In the genomic region with DNA sequence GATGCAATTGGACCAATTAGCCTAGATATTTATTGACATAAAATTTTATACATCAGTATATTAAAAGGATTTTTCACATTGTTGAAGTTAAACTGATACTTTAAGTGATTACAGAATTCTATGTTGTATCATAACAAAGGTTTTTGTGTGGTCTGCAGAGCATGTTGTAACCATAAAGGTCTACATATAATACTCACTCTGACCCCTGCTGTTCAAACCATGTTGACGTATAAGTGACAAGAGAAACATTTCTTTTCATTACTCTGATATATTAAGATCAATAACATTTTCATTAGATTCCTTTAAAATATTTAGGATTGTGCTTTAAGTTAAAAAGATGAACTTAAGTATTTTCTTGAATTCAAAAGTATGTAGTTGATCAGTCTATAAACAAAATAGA, we compare ENCODE assay signal across 9 cellular contexts.
DNase-seq lines count a peak whose midpoint lies in the region; ATAC-seq and TF ChIP-seq lines count a peak whose summit lies in the region.
"Had no signal": no experiment of that assay in that cellular context is flagged by ENCODE, and none has a peak within 500 bp of the region (broad histone marks: within the 10 kb centered on the region; RNA-seq: fewer than 3 reads in every experiment).

No MANE protein-coding gene starts in this region.

- TF ChIP-seq CTCF in GM10248 (IDR thresholded peaks at IDR 0.05; ENCODE audit: control extremely low read depth, extremely low read depth, low read depth, missing control alignments): peak; percentile 36

- DNase-seq in GM10248 (ENCODE audit: extremely low spot score) (no peak), NCI-H82 (lab: John Stamatoyannopoulos, UW) (peak; percentile 37), left lobe of liver (ENCODE audit: low spot score) (no peak), dedifferentiated amniotic fluid mesenchymal stem cell (ENCODE audit: extremely low spot score) (no peak)
- DNase-seq in activated effector memory CD4-positive, alpha-beta T cell treated with anti-CD3 and anti-CD28 coated beads, Interleukin-2, amount 50 U/mL, for 16 hours: no peak
- DNase-seq: lower lobe of right lung had no signal

- H3K4me3 Mint-ChIP-seq in activated T-helper 17 cell treated with anti-CD3 and anti-CD28 coated beads, Interleukin-2, amount 50 U/mL, for 72 hours: no peak overlapping the region

- H3K27ac Mint-ChIP-seq in activated T-helper 17 cell treated with anti-CD3 and anti-CD28 coated beads, Interleukin-2, amount 50 U/mL, for 72 hours: no peak overlapping the region

- no peaks in the 10 kb centered on the region for H3K9me3 Mint-ChIP-seq in activated T-helper 17 cell treated with anti-CD3 and anti-CD28 coated beads, Interleukin-2, amount 50 U/mL, for 72 hours

- ATAC-seq in HG02623 (IDR thresholded peaks at IDR 0.05; ENCODE audit: unreplicated experiment): peak; percentile 61
- peak; percentile 54 for ATAC-seq in left lobe of liver
- ATAC-seq in GM18502 (IDR thresholded peaks at IDR 0.05; ENCODE audit: poor library complexity, unreplicated experiment): no peak
- ATAC-seq in activated T-helper 17 cell treated with anti-CD3 and anti-CD28 coated beads, Interleukin-2, amount 50 U/mL, for 72 hours (replicated peaks): no peak
- ATAC-seq: lower lobe of right lung had no signal

- CTCF ChIA-PET in GM10248 (lab: Yijun Ruan, JAX): interaction anchor here (1.2 to 1.4 kb wide), 2 partner anchors 59 to 395 kb away, joined by 3 to 4 read pairs; no protein-coding TSS in a partner anchor

- H3K4me1 Mint-ChIP-seq in activated T-helper 17 cell treated with anti-CD3 and anti-CD28 coated beads, Interleukin-2, amount 50 U/mL, for 72 hours: no peaks in the 10 kb centered on the region

- POLR2A ChIA-PET in GM10248 (lab: Yijun Ruan, JAX): no interaction called here

- H3K27me3 Mint-ChIP-seq in activated T-helper 17 cell treated with anti-CD3 and anti-CD28 coated beads, Interleukin-2, amount 50 U/mL, for 72 hours: peaks cover 4% of the 10 kb centered on the region

- H3K36me3 Mint-ChIP-seq in activated T-helper 17 cell treated with anti-CD3 and anti-CD28 coated beads, Interleukin-2, amount 50 U/mL, for 72 hours (ENCODE audit: low read depth): no peaks in the 10 kb centered on the region

Comparison
In these comparisons a context has a peak if more than half of its experiments do, and no peak if none do; other contexts are left out.
1. ATAC-seq: peak in HG02623 (single experiment) and left lobe of liver (single experiment); none in GM18502 (single experiment) and activated T-helper 17 cell treated with anti-CD3 and anti-CD28 coated beads, Interleukin-2, amount 50 U/mL, for 72 hours (single experiment).